In genomic region chr2:136765256-136765735, GRCh38 we compare ENCODE assay signal across 10 cellular contexts. TPM values are rescaled to one million over a fixed set of nuclear protein-coding genes. Genes with fewer than 3 reads are reported as not detected.
DNase-seq lines count a peak whose midpoint lies in the region; ATAC-seq and TF ChIP-seq lines count a peak whose summit lies in the region.
"Had no signal": no experiment of that assay in that cellular context is flagged by ENCODE, and none has a peak within 500 bp of the region (broad histone marks: within the 10 kb centered on the region; RNA-seq: fewer than 3 reads in every experiment).

TSS of gene THSD7B (plus strand) at chr2:136765545. CDS start at chr2:136882179, 116,634 bp downstream.

- peak within 1 kb of the TSS; percentile 100 for H3K4me2 ChIP-seq in neural progenitor cell

- H3K27ac Mint-ChIP-seq in neural progenitor cell (no peak within 1 kb of the TSS), immature natural killer cell (no peak within 1 kb of the TSS)
- H3K27ac Mint-ChIP-seq: activated B cell treated with CpG ODN at 0.5 μM for 24 hours had no signal

- DNase-seq in esophagus muscularis mucosa (ENCODE audit: extremely low spot score), result no peak
- peak; percentile 49 for DNase-seq in neural progenitor cell (ENCODE audit: low spot score)
- DNase-seq in immature natural killer cell, result no peak
- no peak for DNase-seq in dedifferentiated amniotic fluid mesenchymal stem cell (ENCODE audit: extremely low spot score)
- DNase-seq in SJCRH30, result no peak
- DNase-seq: activated B cell treated with CpG ODN at 0.5 μM for 24 hours had no signal

- intact Hi-C loops in esophagus muscularis mucosa (cut with DNase I), result no loop called here

- peaks cover 76% of the 10 kb centered on the region for H3K27me3 ChIP-seq in HUES48 (ENCODE audit: control insufficient read depth, insufficient read depth, low read length)
- H3K27me3 ChIP-seq in esophagus muscularis mucosa, result peaks cover 0 to 64% (median 16%) of the 10 kb centered on the region in 4 donors
- H3K27me3 ChIP-seq in neural progenitor cell, result peaks cover 100% of the 10 kb centered on the region
- no peaks in the 10 kb centered on the region; the same call in 1 of the 2 replicates for H3K27me3 ChIP-seq in SJCRH30

- ATAC-seq in HG03039 (IDR thresholded peaks at IDR 0.05; ENCODE audit: unreplicated experiment), result no peak

- H3K9me3 ChIP-seq in HUES48 (ENCODE audit: control insufficient read depth, insufficient read depth, low read length) (no peaks in the 10 kb centered on the region), esophagus muscularis mucosa (no peaks in the 10 kb centered on the region), neural progenitor cell (ENCODE audit: low read depth) (no peaks in the 10 kb centered on the region), SJCRH30 (replicated peaks) (no peaks in the 10 kb centered on the region)

- H3K9me3 Mint-ChIP-seq in neural progenitor cell (no peaks in the 10 kb centered on the region), immature natural killer cell (peaks cover 0 to 18% (median 4%) of the 10 kb centered on the region in 6 donors)
- H3K9me3 Mint-ChIP-seq: activated B cell treated with CpG ODN at 0.5 μM for 24 hours had no signal

- TF ChIP-seq CTCF in C4-2B (conservative IDR thresholded peaks at IDR 0.05) (peak; percentile 13), esophagus muscularis mucosa (IDR thresholded peaks at IDR 0.05) (no peak), neural progenitor cell (IDR thresholded peaks at IDR 0.05) (no peak)

- 1% methylated on average over 21 of the region's 43 CpGs for WGBS in esophagus muscularis mucosa

- no peak for TF ChIP-seq POLR2A in esophagus muscularis mucosa (IDR thresholded peaks at IDR 0.05; ENCODE audit: low read depth)

- no peak for TF ChIP-seq EP300 in esophagus muscularis mucosa (IDR thresholded peaks at IDR 0.05)

- no peaks in the 10 kb centered on the region for H3K79me2 ChIP-seq in neural progenitor cell (ENCODE audit: low read depth)

- H4K20me1 ChIP-seq in neural progenitor cell (ENCODE audit: low read depth), result peaks cover 8% of the 10 kb centered on the region

- peaks cover 8% of the 10 kb centered on the region for H3F3A ChIP-seq in neural progenitor cell (ENCODE audit: low read depth)

- H3K36me3 ChIP-seq in HUES48 (ENCODE audit: control insufficient read depth, insufficient read depth, low read length), result no peaks in the 10 kb centered on the region
- no peaks in the 10 kb centered on the region for H3K36me3 ChIP-seq in esophagus muscularis mucosa
- H3K36me3 ChIP-seq in neural progenitor cell, result no peaks in the 10 kb centered on the region
- no peaks in the 10 kb centered on the region for H3K36me3 ChIP-seq in SJCRH30

- H3K4me3 Mint-ChIP-seq in neural progenitor cell (peak within 1 kb of the TSS; percentile 89), immature natural killer cell (no peak within 1 kb of the TSS)
- H3K4me3 Mint-ChIP-seq: activated B cell treated with CpG ODN at 0.5 μM for 24 hours had no signal

- peak within 1 kb of the TSS; percentile 92 for H2AFZ ChIP-seq in neural progenitor cell (replicated peaks)

- peak within 1 kb of the TSS; percentile 67 for H3K4me3 ChIP-seq in HUES48 (ENCODE audit: low read depth, low read length)
- peak within 1 kb of the TSS; percentile 52 to 57 (median 52) for H3K4me3 ChIP-seq in esophagus muscularis mucosa
- H3K4me3 ChIP-seq in neural progenitor cell, result peak within 1 kb of the TSS; percentile 59
- no peak within 1 kb of the TSS for H3K4me3 ChIP-seq in SJCRH30

- H3K36me3 Mint-ChIP-seq in neural progenitor cell (no peaks in the 10 kb centered on the region), immature natural killer cell (peaks cover 0 to 7% (median 0%) of the 10 kb centered on the region in 3 donors)

- peaks cover 19% of the 10 kb centered on the region for H3K4me1 Mint-ChIP-seq in neural progenitor cell
- H3K4me1 Mint-ChIP-seq in immature natural killer cell, result no peaks in the 10 kb centered on the region

- H3K27me3 Mint-ChIP-seq in neural progenitor cell (ENCODE audit: insufficient read depth, low read depth), result peaks cover 37% of the 10 kb centered on the region
- peaks cover 4 to 25% (median 9%) of the 10 kb centered on the region in 3 donors for H3K27me3 Mint-ChIP-seq in immature natural killer cell (ENCODE audit: low read depth in 3 of 3)

- H3K4me1 ChIP-seq in HUES48 (ENCODE audit: control insufficient read depth, insufficient read depth, low read length) (peaks cover 17% of the 10 kb centered on the region), esophagus muscularis mucosa (peaks cover 11 to 28% (median 26%) of the 10 kb centered on the region in 4 donors), neural progenitor cell (peaks cover 21% of the 10 kb centered on the region), SJCRH30 (no peaks in the 10 kb centered on the region)

- H3K9ac ChIP-seq in HUES48 (ENCODE audit: low read depth, low read length) (no peak within 1 kb of the TSS), neural progenitor cell (no peak within 1 kb of the TSS)

- H3K27ac ChIP-seq in C4-2B (no peak within 1 kb of the TSS), HUES48 (ENCODE audit: low read depth, low read length) (no peak within 1 kb of the TSS), esophagus muscularis mucosa (replicated peaks in 1 of 4) (no peak within 1 kb of the TSS), neural progenitor cell (no peak within 1 kb of the TSS), SJCRH30 (no peak within 1 kb of the TSS)

RNA-seq across cellular contexts. Expression of gene THSD7B, which starts in this region (rescaled TPM):
- under 1 TPM; under 0.01 to 0.29 (median 0.03) TPM for total RNA-seq in esophagus muscularis mucosa
- total RNA-seq in neural progenitor cell (ENCODE audit: low replicate concordance), result 1.2 and 2.2 TPM in 2 replicates
- not detected for polyA plus RNA-seq in immature natural killer cell
- 0.18 and 0.25 TPM in 2 replicates for total RNA-seq in SJCRH30 (2014; rRNA removed; shearing (Covaris generic))
- total RNA-seq: activated B cell treated with CpG ODN at 0.5 μM for 24 hours had no signal
- polyA plus RNA-seq: fibroblast of lung had no signal
